Comparison of ENCODE assay signal across 1 cellular context in the genomic region with DNA sequence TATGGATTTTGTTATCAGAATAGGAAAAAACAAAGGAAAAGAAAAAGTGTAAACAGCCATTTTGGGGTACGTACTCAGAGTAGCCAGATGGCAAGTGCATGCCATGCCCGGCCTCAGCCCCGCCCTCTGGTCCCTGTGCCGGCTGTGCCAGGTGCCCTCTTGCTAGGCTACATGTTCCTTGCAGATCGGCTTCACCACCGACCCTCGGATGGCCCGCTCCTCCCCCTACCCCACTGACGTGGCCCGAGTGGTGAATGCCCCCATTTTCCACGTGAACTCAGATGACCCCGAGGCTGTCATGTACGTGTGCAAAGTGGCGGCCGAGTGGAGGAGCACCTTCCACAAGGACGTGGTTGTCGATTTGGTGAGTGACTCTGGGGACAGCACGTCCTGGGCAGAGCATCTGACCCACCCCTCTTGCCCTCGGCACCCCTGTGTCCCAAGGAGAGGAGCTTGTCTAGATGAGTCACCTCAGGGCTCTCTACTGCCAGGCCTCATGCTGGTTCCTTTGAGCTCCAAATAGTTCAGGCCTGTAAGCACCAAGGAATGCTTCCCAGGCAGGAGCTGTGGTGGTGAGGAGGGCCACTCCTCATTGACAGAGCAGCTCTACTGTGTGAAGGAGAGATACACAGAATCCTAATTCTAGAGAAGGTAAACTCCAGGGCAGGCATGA.
TF ChIP-seq lines count a peak whose summit lies in the region.

No MANE protein-coding gene starts in this region.

TF ChIP-seq in HepG2, 621 proteins besides CTCF, POLR2A, EP300 and RAD21 (continued from another document):
- TF ChIP-seq, protein P1, sequence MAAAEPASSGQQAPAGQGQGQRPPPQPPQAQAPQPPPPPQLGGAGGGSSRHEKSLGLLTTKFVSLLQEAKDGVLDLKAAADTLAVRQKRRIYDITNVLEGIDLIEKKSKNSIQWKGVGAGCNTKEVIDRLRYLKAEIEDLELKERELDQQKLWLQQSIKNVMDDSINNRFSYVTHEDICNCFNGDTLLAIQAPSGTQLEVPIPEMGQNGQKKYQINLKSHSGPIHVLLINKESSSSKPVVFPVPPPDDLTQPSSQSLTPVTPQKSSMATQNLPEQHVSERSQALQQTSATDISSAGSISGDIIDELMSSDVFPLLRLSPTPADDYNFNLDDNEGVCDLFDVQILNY (CRISPR knock-in tag; conservative IDR thresholded peaks at IDR 0.05): no peak
TF ChIP-seq in HepG2: peak in this region for 0.
